8 cellular contexts compared by ENCODE assay signal in genomic region chr17:44829558-44830358, GRCh38. TPM values are rescaled to one million over a fixed set of nuclear protein-coding genes. Genes with fewer than 3 reads are reported as not detected.
DNase-seq lines count a peak whose midpoint lies in the region; ATAC-seq and TF ChIP-seq lines count a peak whose summit lies in the region.

Gene GJC1 (minus strand): TSS chr17:44830287. CDS start chr17:44805817, 24,470 bp downstream.

- H3K9ac ChIP-seq in stomach smooth muscle (ENCODE audit: low read length in 2 of 2), result peak within 1 kb of the TSS; percentile 47 to 76

- H3K27ac ChIP-seq in 22Rv1 (peak within 1 kb of the TSS; percentile 27), coronary artery (peak within 1 kb of the TSS; percentile 91 to 93), right lobe of liver (peak within 1 kb of the TSS in 1 of 3 donors; percentile 32), stomach smooth muscle (ENCODE audit: low read length) (peak within 1 kb of the TSS; percentile 80)

- H3K9me3 ChIP-seq in right lobe of liver, result no peaks in the 10 kb centered on the region
- H3K9me3 ChIP-seq in stomach smooth muscle (ENCODE audit: control insufficient read depth in 2 of 2, low read length in 2 of 2), result no peaks in the 10 kb centered on the region

- intact Hi-C loops in right lobe of liver (cut with DNase I), result no loop called here

- peaks cover 0 to 34% of the 10 kb centered on the region in 2 donors for H3K27me3 ChIP-seq in right lobe of liver
- H3K27me3 ChIP-seq in stomach smooth muscle (ENCODE audit: control insufficient read depth in 1 of 2, insufficient read depth in 2 of 2, low read length in 2 of 2), result no peaks in the 10 kb centered on the region

- peak; percentile 48 to 70 (median 56) for ATAC-seq in right lobe of liver

- H3K36me3 ChIP-seq in right lobe of liver (no peaks in the 10 kb centered on the region), stomach smooth muscle (ENCODE audit: control insufficient read depth in 2 of 2, insufficient read depth in 2 of 2, low read length in 2 of 2) (no peaks in the 10 kb centered on the region)

- H3K4me3 ChIP-seq in coronary artery (peak within 1 kb of the TSS; percentile 84), right lobe of liver (peak within 1 kb of the TSS; percentile 33 to 47 (median 34)), stomach smooth muscle (ENCODE audit: low read length in 2 of 2) (peak within 1 kb of the TSS; percentile 67 to 80)

- TF ChIP-seq CTCF in 22Rv1 (IDR thresholded peaks at IDR 0.05), result no peak
- TF ChIP-seq CTCF in coronary artery (IDR thresholded peaks at IDR 0.05), result no peak
- TF ChIP-seq CTCF in right lobe of liver (IDR thresholded peaks at IDR 0.05), result no peak

- WGBS in right lobe of liver (ENCODE audit: insufficient coverage, low coverage, low lambda C conversion rate, missing lambda C conversion rate), result 5% methylated on average over 10 of the region's 120 CpGs

- in situ Hi-C loops in SK-MEL-5 (cut with HindIII; ENCODE audit: low pct_unique_long_range_greater_than_20kb, low sequenced_read_pairs), result no loop called here

- H3K4me1 ChIP-seq in right lobe of liver, result peaks cover 0 to 15% (median 0%) of the 10 kb centered on the region in 4 donors
- peaks cover 6% of the 10 kb centered on the region for H3K4me1 ChIP-seq in stomach smooth muscle (ENCODE audit: control insufficient read depth, insufficient read depth, low read length)

- DNase-seq in SK-MEL-5 (ENCODE audit: low read depth, low spot score) (peak; percentile 37), coronary artery (ENCODE audit: low spot score) (no peak), right lobe of liver (peak in 2 of 3 donors; percentile 36 to 56), H4 (ENCODE audit: low spot score) (no peak), OCI-M1 (lab: John Stamatoyannopoulos, UW) (no peak)

- TF ChIP-seq POLR2A in GM19099 (IDR thresholded peaks at IDR 0.05; ENCODE audit: extremely low read depth, insufficient read length, low read depth) (peak; percentile 39), right lobe of liver (IDR thresholded peaks at IDR 0.05) (no peak)

RNA-seq across cellular contexts. Expression of gene GJC1, which starts in this region (rescaled TPM):
- total RNA-seq in SK-MEL-5 (2014; rRNA removed; shearing (Covaris generic)), result 20.9 and 21.1 TPM in 2 replicates
- 25.2 and 32.7 TPM in 2 replicates for polyA plus RNA-seq in SK-MEL-5 (2015; cell fraction: cytosol; rRNA removed)
- polyA plus RNA-seq in SK-MEL-5 (2015; cell fraction: nucleus; rRNA removed), result 25.9 and 26.8 TPM in 2 replicates
- under 1 TPM; 0.18 to 0.84 (median 0.33) TPM for total RNA-seq in right lobe of liver
- 8.2 and 8.8 TPM in 2 replicates for total RNA-seq in H4 (2014; rRNA removed; shearing (Covaris generic))

Comparison
In these comparisons a context has a peak if more than half of its experiments do, and no peak if none do; other contexts are left out.
1. Peak in DNase-seq, ATAC-seq and H3K4me3 ChIP-seq in right lobe of liver; RNA of the gene not detected or under 1 TPM.
2. H3K4me3 ChIP-seq: peak in every context shown above with its lines; median percentile 84 in coronary artery; 74 in stomach smooth muscle; 34 in right lobe of liver.